ENCODE assay signal across 1 cellular context in the genomic region with DNA sequence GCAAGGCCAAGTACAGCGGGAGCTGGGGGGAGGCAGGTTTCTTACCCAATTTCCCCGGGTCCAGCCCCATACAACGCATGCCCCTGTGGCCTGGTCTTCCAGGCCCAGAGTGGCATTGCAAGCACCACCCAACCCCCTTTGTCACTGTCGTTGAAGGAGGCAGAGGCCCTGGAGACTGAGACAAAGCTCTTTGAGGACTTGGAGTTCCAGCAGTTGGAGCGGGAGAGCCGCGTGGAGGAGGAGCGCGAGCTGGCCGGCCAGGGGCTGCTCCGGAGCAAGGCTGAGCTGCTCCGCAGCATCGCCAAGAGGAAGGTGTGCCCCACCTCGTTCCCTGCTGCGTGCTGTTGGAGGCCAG.
TF ChIP-seq lines count a peak whose summit lies in the region.

No MANE protein-coding gene starts in this region.

TF ChIP-seq in HepG2, 621 proteins besides CTCF, POLR2A, EP300 and RAD21 (continued from another document):
- TF ChIP-seq, protein P1, sequence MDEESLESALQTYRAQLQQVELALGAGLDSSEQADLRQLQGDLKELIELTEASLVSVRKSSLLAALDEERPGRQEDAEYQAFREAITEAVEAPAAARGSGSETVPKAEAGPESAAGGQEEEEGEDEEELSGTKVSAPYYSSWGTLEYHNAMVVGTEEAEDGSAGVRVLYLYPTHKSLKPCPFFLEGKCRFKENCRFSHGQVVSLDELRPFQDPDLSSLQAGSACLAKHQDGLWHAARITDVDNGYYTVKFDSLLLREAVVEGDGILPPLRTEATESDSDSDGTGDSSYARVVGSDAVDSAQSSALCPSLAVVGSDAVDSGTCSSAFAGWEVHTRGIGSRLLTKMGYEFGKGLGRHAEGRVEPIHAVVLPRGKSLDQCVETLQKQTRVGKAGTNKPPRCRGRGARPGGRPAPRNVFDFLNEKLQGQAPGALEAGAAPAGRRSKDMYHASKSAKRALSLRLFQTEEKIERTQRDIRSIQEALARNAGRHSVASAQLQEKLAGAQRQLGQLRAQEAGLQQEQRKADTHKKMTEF (CRISPR knock-in tag; IDR thresholded peaks at IDR 0.05) = no peak
- TF ChIP-seq ZSCAN12 (CRISPR knock-in tag; IDR thresholded peaks at IDR 0.05) (no peak), ERF (CRISPR knock-in tag; IDR thresholded peaks at IDR 0.05) (no peak), ZNF432 (CRISPR knock-in tag; IDR thresholded peaks at IDR 0.05; ENCODE audit: borderline replicate concordance) (no peak), PLRG1 (conservative IDR thresholded peaks at IDR 0.05) (no peak), SRY (CRISPR knock-in tag; IDR thresholded peaks at IDR 0.05) (no peak)
- TF ChIP-seq, protein P2, sequence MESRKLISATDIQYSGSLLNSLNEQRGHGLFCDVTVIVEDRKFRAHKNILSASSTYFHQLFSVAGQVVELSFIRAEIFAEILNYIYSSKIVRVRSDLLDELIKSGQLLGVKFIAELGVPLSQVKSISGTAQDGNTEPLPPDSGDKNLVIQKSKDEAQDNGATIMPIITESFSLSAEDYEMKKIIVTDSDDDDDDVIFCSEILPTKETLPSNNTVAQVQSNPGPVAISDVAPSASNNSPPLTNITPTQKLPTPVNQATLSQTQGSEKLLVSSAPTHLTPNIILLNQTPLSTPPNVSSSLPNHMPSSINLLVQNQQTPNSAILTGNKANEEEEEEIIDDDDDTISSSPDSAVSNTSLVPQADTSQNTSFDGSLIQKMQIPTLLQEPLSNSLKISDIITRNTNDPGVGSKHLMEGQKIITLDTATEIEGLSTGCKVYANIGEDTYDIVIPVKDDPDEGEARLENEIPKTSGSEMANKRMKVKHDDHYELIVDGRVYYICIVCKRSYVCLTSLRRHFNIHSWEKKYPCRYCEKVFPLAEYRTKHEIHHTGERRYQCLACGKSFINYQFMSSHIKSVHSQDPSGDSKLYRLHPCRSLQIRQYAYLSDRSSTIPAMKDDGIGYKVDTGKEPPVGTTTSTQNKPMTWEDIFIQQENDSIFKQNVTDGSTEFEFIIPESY (CRISPR knock-in tag; IDR thresholded peaks at IDR 0.05) = 0 out of 2 replicates have a peak, but pooled peaks have one; percentile 43
- TF ChIP-seq, protein P3, sequence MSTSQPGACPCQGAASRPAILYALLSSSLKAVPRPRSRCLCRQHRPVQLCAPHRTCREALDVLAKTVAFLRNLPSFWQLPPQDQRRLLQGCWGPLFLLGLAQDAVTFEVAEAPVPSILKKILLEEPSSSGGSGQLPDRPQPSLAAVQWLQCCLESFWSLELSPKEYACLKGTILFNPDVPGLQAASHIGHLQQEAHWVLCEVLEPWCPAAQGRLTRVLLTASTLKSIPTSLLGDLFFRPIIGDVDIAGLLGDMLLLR (CRISPR knock-in tag; IDR thresholded peaks at IDR 0.05) = no peak
